In the genomic region with DNA sequence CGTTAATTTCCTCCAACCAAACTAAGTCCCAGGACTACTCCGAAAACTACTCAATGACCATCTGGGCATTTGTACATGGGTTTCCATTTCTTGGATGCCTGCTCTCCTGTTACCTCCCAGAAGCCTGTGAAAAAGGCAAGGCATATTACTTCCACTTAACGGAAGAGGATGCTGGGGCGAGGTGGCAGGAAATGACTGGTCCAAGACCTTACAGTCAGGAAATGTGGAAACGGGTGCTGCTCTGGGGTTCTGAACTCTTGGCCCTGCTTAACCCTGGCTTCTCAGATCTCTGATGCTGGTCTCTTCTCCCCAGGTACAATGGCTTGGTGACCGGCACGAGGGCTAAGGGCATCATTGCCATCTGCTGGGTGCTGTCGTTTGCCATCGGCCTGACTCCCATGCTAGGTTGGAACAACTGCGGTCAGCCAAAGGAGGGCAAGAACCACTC, we compare ENCODE assay signal across 17 cellular contexts. TPM values are rescaled to one million over a fixed set of nuclear protein-coding genes. Genes with fewer than 3 reads are reported as not detected.
DNase-seq lines count a peak whose midpoint lies in the region; ATAC-seq and TF ChIP-seq lines count a peak whose summit lies in the region.
"Had no signal": no experiment of that assay in that cellular context is flagged by ENCODE, and none has a peak within 500 bp of the region (broad histone marks: within the 10 kb centered on the region; RNA-seq: fewer than 3 reads in every experiment).

No MANE protein-coding gene starts in this region.

- no peak for TF ChIP-seq CTCF in Loucy (conservative IDR thresholded peaks at IDR 0.05; ENCODE audit: low read length)
- TF ChIP-seq CTCF in coronary artery (IDR thresholded peaks at IDR 0.05), result no peak
- no peak for TF ChIP-seq CTCF in tibial artery (IDR thresholded peaks at IDR 0.05)

- H2AFZ ChIP-seq in Loucy (ENCODE audit: low read length), result no peak overlapping the region

- ATAC-seq in Right ventricle myocardium superior (ENCODE audit: poor library complexity) (no peak), left ventricle myocardium superior (no peak), GM18517 (IDR thresholded peaks at IDR 0.05; ENCODE audit: unreplicated experiment) (no peak)

- no peak overlapping the region for H3K4me2 ChIP-seq in Loucy (ENCODE audit: low read depth, low read length, poor library complexity, severe bottlenecking)

- H3K9me3 ChIP-seq in Loucy (ENCODE audit: insufficient read depth, low read depth, low read length) (no peaks in the 10 kb centered on the region), tibial artery (no peaks in the 10 kb centered on the region)
- H3K9me3 ChIP-seq: esophagus muscularis mucosa, MG63 had no signal

- H3K9me2 ChIP-seq in Loucy (replicated peaks; ENCODE audit: low read depth, low read length), result no peaks in the 10 kb centered on the region

- H3K79me2 ChIP-seq in Loucy (ENCODE audit: insufficient read depth, low read length), result peaks cover 12% of the 10 kb centered on the region; the same call in 1 of the 2 replicates

- H3F3A ChIP-seq in Loucy (ENCODE audit: low read depth), result peaks cover 11% of the 10 kb centered on the region; the same call in 1 of the 2 replicates

- H4K20me1 ChIP-seq in Loucy (ENCODE audit: insufficient read depth, low read length, poor library complexity, severe bottlenecking), result no peaks in the 10 kb centered on the region

- peaks cover 88% of the 10 kb centered on the region for H3K4me1 ChIP-seq in Loucy (ENCODE audit: insufficient read depth, low read length, poor library complexity, severe bottlenecking)
- H3K4me1 ChIP-seq in tibial artery, result peaks cover 0 to 27% (median 20%) of the 10 kb centered on the region in 4 donors

- DNase-seq in Right ventricle myocardium superior (peak; percentile 28), left ventricle myocardium superior (no peak), coronary artery (ENCODE audit: low spot score) (no peak), tibial artery (peak in 1 of 2 donors; percentile 65), hippocampal formation (lab: John Stamatoyannopoulos, UW) (no peak), C1 segment of cervical spinal cord (lab: John Stamatoyannopoulos, UW) (no peak)
- DNase-seq: brain microvascular endothelial cell, DMS53, immature natural killer cell, MG63, NCI-H82 had no signal

- H3K36me3 ChIP-seq in Loucy (ENCODE audit: insufficient read depth, low read length) (no peaks in the 10 kb centered on the region), tibial artery (no peaks in the 10 kb centered on the region)
- H3K36me3 ChIP-seq: brain microvascular endothelial cell, MG63 had no signal

- H3K4me3 ChIP-seq in Loucy (ENCODE audit: low read length, poor library complexity, severe bottlenecking), result no peak overlapping the region
- H3K4me3 ChIP-seq in coronary artery, result peak overlapping the region; percentile 4
- H3K4me3 ChIP-seq in tibial artery, result no peak overlapping the region
- H3K4me3 ChIP-seq: esophagus muscularis mucosa, MG63 had no signal

- H3K27me3 ChIP-seq in Loucy (ENCODE audit: insufficient read depth, low read length, poor library complexity, severe bottlenecking), result no peaks in the 10 kb centered on the region
- no peaks in the 10 kb centered on the region for H3K27me3 ChIP-seq in tibial artery
- H3K27me3 ChIP-seq: brain microvascular endothelial cell, esophagus muscularis mucosa, MG63 had no signal

- H3K27ac ChIP-seq in coronary artery (peak overlapping the region in 1 of 2 donors; percentile 92), tibial artery (peak overlapping the region; percentile 78 to 91)
- H3K27ac ChIP-seq: brain microvascular endothelial cell, esophagus muscularis mucosa, VCaP had no signal

- intact Hi-C loops in Right ventricle myocardium superior (cut with DNase I), result no loop called here
- intact Hi-C loops in left ventricle myocardium superior (cut with micrococcal nuclease), result no loop called here
- intact Hi-C loops in tibial artery (cut with DNase I; ENCODE audit: low total_unique reads), result no loop called here

- peak overlapping the region; percentile 13 for H3K9ac ChIP-seq in Loucy (ENCODE audit: low read depth, low read length, poor library complexity, severe bottlenecking)

RNA-seq across cellular contexts. Expression of a gene that starts 12.9 kb away (rescaled TPM):
- 4.1 TPM for total RNA-seq in Right ventricle myocardium superior
- 4.1 TPM for total RNA-seq in left ventricle myocardium superior

RNA-seq across cellular contexts. Expression of a gene that starts 54.8 kb away (rescaled TPM):
- 1.7 TPM for total RNA-seq in Right ventricle myocardium superior
- total RNA-seq in left ventricle myocardium superior, result 0.97 TPM
- total RNA-seq: activated CD8-positive, alpha-beta memory T cell treated with anti-CD3 and anti-CD28 coated beads for 36 hours; HT1080 had no signal
